ENCODE assay signal across 1 cellular context in the genomic region with DNA sequence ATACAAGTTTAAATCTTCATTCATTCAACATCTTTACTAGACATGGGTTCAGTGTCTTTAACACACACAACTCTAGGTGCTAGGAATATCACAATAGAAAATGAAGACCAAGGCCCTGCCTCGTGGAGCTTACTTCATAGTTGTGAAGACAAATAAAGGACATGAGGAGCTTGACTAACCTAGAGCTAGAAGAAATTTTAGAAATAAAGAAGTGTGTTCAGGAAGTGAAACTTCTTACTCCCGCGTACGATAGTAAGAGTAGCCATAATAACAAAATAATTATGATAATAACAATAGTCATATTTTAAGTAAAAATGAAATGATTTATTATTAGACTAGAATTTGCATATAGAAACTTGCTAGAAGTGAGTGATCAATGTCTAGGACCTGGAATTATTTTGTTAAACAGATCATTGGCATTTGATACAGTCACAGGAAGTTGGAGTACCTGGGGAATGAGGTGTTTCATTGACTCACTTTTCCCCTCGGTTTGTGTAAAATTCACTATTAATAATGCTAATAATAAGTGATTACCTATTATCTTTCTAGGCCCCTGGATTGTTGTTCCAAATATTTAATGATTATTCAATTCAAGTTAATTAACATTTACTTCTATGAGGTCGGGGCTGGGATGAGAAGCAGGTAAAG.
TF ChIP-seq lines count a peak whose summit lies in the region.

No MANE protein-coding gene starts in this region.

TF ChIP-seq in GM12878, 131 proteins besides CTCF, POLR2A, EP300 and RAD21 (continued from another document):
- TF ChIP-seq, protein P1, sequence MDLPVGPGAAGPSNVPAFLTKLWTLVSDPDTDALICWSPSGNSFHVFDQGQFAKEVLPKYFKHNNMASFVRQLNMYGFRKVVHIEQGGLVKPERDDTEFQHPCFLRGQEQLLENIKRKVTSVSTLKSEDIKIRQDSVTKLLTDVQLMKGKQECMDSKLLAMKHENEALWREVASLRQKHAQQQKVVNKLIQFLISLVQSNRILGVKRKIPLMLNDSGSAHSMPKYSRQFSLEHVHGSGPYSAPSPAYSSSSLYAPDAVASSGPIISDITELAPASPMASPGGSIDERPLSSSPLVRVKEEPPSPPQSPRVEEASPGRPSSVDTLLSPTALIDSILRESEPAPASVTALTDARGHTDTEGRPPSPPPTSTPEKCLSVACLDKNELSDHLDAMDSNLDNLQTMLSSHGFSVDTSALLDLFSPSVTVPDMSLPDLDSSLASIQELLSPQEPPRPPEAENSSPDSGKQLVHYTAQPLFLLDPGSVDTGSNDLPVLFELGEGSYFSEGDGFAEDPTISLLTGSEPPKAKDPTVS (IDR thresholded peaks at IDR 0.05; ENCODE audit: low read depth, low read length) = no peak
- peak; percentile 65 for TF ChIP-seq SPI1 (IDR thresholded peaks at IDR 0.05; ENCODE audit: borderline replicate concordance, insufficient read depth, low read depth, low read length)
